1 cellular context compared by ENCODE assay signal in genomic region chr17:39867891-39868553, GRCh38.
TF ChIP-seq lines count a peak whose summit lies in the region.

Gene ZPBP2, plus strand, starts transcription at chr17:39868202. Its CDS starts 153 bp downstream, at chr17:39868355.

TF ChIP-seq in HepG2, 621 proteins besides CTCF, POLR2A, EP300 and RAD21 (continued from another document):
- TF ChIP-seq PRDM15 (CRISPR knock-in tag; IDR thresholded peaks at IDR 0.05) (no peak), TEAD2 (CRISPR knock-in tag; IDR thresholded peaks at IDR 0.05) (no peak), USF2 (IDR thresholded peaks at IDR 0.05; ENCODE audit: low read depth, low read length) (no peak), USF2 (CRISPR knock-in tag; IDR thresholded peaks at IDR 0.05; ENCODE audit: borderline replicate concordance) (no peak), CENPX (CRISPR knock-in tag; IDR thresholded peaks at IDR 0.05) (no peak), ZBTB10 (CRISPR knock-in tag; IDR thresholded peaks at IDR 0.05; ENCODE audit: borderline replicate concordance) (no peak), NR2F2 (IDR thresholded peaks at IDR 0.05; ENCODE audit: borderline replicate concordance, low read depth) (no peak), HHEX (CRISPR knock-in tag; IDR thresholded peaks at IDR 0.05) (no peak), MAFG (CRISPR knock-in tag; IDR thresholded peaks at IDR 0.05) (no peak), ATF3 (CRISPR knock-in tag; IDR thresholded peaks at IDR 0.05) (no peak), SMAD9 (CRISPR knock-in tag; IDR thresholded peaks at IDR 0.05) (no peak)
